ENCODE assay signal across 23 cellular contexts in genomic region chr2:122307772-122308171, GRCh38.
"Had no signal": no experiment of that assay in that cellular context is flagged by ENCODE, and none has a peak within 500 bp of the region (broad histone marks: within the 10 kb centered on the region; RNA-seq: fewer than 3 reads in every experiment).

No MANE protein-coding gene starts in this region.

- ATAC-seq: activated CD4-positive, CD25-positive, alpha-beta regulatory T cell treated with anti-CD3 and anti-CD28 coated beads, Interleukin-2, amount 50 U/mL, for 24 hours; activated CD8-positive, alpha-beta memory T cell treated with anti-CD3 and anti-CD28 coated beads, Interleukin-2, amount 10 ng/mL, durations not matched to agents 7 days and 5 days; activated CD8-positive, alpha-beta T cell treated with anti-CD3 and anti-CD28 coated beads for 36 hours; activated naive CD8-positive, alpha-beta T cell treated with anti-CD3 and anti-CD28 coated beads, Interleukin-2, amount 50 U/mL, for 24 hours; stimulated activated naive B cell treated with anti-CD40 and anti-IgM and Interleukin-4, amounts not matched to agents 10 μg/mL and 1 μg/mL and 100 μg/mL, for 72 hours had no signal

- H3K27me3 ChIP-seq: cardiac muscle cell, testis, uterus had no signal

- H3K4me3 ChIP-seq: cardiac muscle cell, testis, uterus had no signal

- H3K27ac ChIP-seq: cardiac muscle cell, epithelial cell of prostate, testis, uterus, VCaP had no signal

- DNase-seq: activated CD4-positive, alpha-beta T cell treated with anti-CD3 and anti-CD28 coated beads, Interleukin-2, amount 10 ng/mL, durations not matched to agents 24 days and 14 days; activated CD8-positive, alpha-beta memory T cell treated with anti-CD3 and anti-CD28 coated beads, Interleukin-2, amount 10 ng/mL, durations not matched to agents 7 days and 5 days; activated CD8-positive, alpha-beta T cell treated with anti-CD3 and anti-CD28 coated beads for 36 hours; activated effector memory CD4-positive, alpha-beta T cell treated with anti-CD3 and anti-CD28 coated beads, Interleukin-2, amount 50 U/mL, for 16 hours; activated naive CD4-positive, alpha-beta T cell treated with anti-CD3 and anti-CD28 coated beads, Interleukin-2, amount 50 U/mL, for 16 hours; activated naive CD8-positive, alpha-beta T cell treated with anti-CD3 and anti-CD28 coated beads, Interleukin-2, amount 50 U/mL, for 24 hours; activated T-cell treated with anti-CD3 and anti-CD28 coated beads for 4 hours; immature natural killer cell; left cardiac atrium; mesenchymal stem cell; nucleus accumbens; posterior cingulate gyrus; retina; stimulated activated CD4-positive, alpha-beta T cell treated with anti-CD3 and anti-CD28 coated beads, Interleukin-2, amount 100 ng/mL, for 48 hours; stimulated activated CD8-positive, alpha-beta memory T cell treated with anti-CD3 and anti-CD28 coated beads, Interleukin-4, amount 100 ng/mL, for 48 hours; stimulated activated naive B cell treated with anti-CD40 and anti-IgM and Interleukin-4, amounts not matched to agents 10 μg/mL and 1 μg/mL and 100 μg/mL, for 72 hours; testis; trophoblast cell; uterus had no signal

- H3K36me3 ChIP-seq: cardiac muscle cell, uterus had no signal

- H3K4me1 ChIP-seq: testis, uterus had no signal

- H3K9me3 ChIP-seq: testis, uterus had no signal
